1 cellular context compared by ENCODE assay signal in the genomic region with DNA sequence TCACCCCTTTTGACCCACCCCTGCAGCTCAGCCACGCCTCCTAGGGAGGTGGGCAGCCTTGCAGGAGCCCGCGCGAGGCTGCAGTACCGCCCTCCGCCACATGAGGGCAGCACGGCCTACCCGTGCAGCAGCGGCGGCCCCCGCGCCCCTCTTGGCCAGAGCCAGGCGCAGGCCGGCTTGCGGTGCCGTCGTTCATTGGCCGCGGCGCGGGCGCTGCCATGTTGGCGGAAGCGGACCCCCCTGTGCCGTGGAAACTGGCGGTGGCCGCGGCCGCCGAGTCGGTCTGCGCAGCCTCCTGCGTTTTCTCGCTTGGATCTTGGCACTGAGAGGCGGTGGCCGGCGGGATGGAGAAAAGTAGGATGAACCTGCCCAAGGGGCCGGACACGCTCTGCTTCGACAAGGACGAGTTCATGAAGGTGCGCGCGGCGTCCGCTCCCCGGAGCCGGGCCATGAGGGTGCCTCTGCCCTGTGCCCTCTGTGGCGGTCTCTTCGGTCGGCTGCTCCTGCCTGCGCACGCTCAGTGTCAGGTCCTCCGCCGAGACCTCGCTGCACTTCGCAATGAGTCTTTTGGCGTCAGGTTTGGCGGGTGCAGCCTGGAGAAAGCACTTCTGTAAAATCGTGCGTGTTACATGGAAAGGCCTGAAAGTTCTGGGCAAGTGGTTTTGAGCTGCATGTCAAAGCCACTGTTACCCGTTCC.
A peak's percentile ranks its signal among the peaks of the same experiment; 100 is the strongest.
TF ChIP-seq lines count a peak whose summit lies in the region.

Gene COG2 (plus strand): TSS at position 219 of the 697 bp plus-strand sequence. CDS start 126 bp downstream, at position 345.

TF ChIP-seq in HepG2, 621 proteins besides CTCF, POLR2A, EP300 and RAD21 (continued from another document and continues in another):
- no peak for TF ChIP-seq NONO (IDR thresholded peaks at IDR 0.05)
- peak; percentile 99 for TF ChIP-seq NONO (CRISPR knock-in tag; conservative IDR thresholded peaks at IDR 0.05)
- peak; percentile 47 for TF ChIP-seq ZNF18 (CRISPR knock-in tag; IDR thresholded peaks at IDR 0.05; ENCODE audit: insufficient replicate concordance)
- no peak for TF ChIP-seq ZUFSP (CRISPR knock-in tag; IDR thresholded peaks at IDR 0.05; ENCODE audit: borderline replicate concordance)
- TF ChIP-seq ZSCAN31 (CRISPR knock-in tag; IDR thresholded peaks at IDR 0.05; ENCODE audit: low read depth), result peak; percentile 94
- no peak for TF ChIP-seq FOXP1 (IDR thresholded peaks at IDR 0.05)
- TF ChIP-seq FOXP1 (CRISPR knock-in tag; IDR thresholded peaks at IDR 0.05), result no peak
- peak; percentile 71; the same call in 1 of the 2 replicates for TF ChIP-seq ZNF746 (CRISPR knock-in tag; IDR thresholded peaks at IDR 0.05)
- TF ChIP-seq, protein P1, sequence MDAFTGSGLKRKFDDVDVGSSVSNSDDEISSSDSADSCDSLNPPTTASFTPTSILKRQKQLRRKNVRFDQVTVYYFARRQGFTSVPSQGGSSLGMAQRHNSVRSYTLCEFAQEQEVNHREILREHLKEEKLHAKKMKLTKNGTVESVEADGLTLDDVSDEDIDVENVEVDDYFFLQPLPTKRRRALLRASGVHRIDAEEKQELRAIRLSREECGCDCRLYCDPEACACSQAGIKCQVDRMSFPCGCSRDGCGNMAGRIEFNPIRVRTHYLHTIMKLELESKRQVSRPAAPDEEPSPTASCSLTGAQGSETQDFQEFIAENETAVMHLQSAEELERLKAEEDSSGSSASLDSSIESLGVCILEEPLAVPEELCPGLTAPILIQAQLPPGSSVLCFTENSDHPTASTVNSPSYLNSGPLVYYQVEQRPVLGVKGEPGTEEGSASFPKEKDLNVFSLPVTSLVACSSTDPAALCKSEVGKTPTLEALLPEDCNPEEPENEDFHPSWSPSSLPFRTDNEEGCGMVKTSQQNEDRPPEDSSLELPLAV (CRISPR knock-in tag; conservative IDR thresholded peaks at IDR 0.05; ENCODE audit: low read depth), result no peak
- peak; percentile 87 for TF ChIP-seq ZNF563 (CRISPR knock-in tag; IDR thresholded peaks at IDR 0.05)
- TF ChIP-seq NFRKB (IDR thresholded peaks at IDR 0.05), result no peak
- no peak for TF ChIP-seq KDM4B (CRISPR knock-in tag; IDR thresholded peaks at IDR 0.05)
- TF ChIP-seq ZNF274 (CRISPR knock-in tag; IDR thresholded peaks at IDR 0.05), result peak; percentile 85
- TF ChIP-seq THYN1 (CRISPR knock-in tag; IDR thresholded peaks at IDR 0.05; ENCODE audit: borderline replicate concordance, low read depth), result no peak
- no peak for TF ChIP-seq SIN3B (IDR thresholded peaks at IDR 0.05; ENCODE audit: low read length)
- TF ChIP-seq NR1H2 (CRISPR knock-in tag; IDR thresholded peaks at IDR 0.05; ENCODE audit: borderline replicate concordance, low read depth), result no peak
- TF ChIP-seq KLF16 (CRISPR knock-in tag; IDR thresholded peaks at IDR 0.05), result peak in 1 of 2 experiments; percentile 96; a peak in 2 of 4 replicates
- peak; percentile 84 for TF ChIP-seq ZNF331 (CRISPR knock-in tag; IDR thresholded peaks at IDR 0.05)
- TF ChIP-seq ZNF644 (CRISPR knock-in tag; IDR thresholded peaks at IDR 0.05; ENCODE audit: low read depth), result peak; percentile 62
- no peak for TF ChIP-seq JDP2 (CRISPR knock-in tag; IDR thresholded peaks at IDR 0.05; ENCODE audit: borderline replicate concordance)
- TF ChIP-seq, protein P2, sequence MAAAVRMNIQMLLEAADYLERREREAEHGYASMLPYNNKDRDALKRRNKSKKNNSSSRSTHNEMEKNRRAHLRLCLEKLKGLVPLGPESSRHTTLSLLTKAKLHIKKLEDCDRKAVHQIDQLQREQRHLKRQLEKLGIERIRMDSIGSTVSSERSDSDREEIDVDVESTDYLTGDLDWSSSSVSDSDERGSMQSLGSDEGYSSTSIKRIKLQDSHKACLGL (CRISPR knock-in tag; IDR thresholded peaks at IDR 0.05), result peak; percentile 98
- no peak for TF ChIP-seq POLR2AphosphoS2 (IDR thresholded peaks at IDR 0.05; ENCODE audit: low read depth, low read length)
- TF ChIP-seq ZNF547 (CRISPR knock-in tag; IDR thresholded peaks at IDR 0.05), result peak; percentile 87
- peak; percentile 94 for TF ChIP-seq YEATS4 (CRISPR knock-in tag; IDR thresholded peaks at IDR 0.05; ENCODE audit: borderline replicate concordance)
- TF ChIP-seq CENPBD1 (CRISPR knock-in tag; IDR thresholded peaks at IDR 0.05; ENCODE audit: borderline replicate concordance, low read depth), result peak; percentile 81; the same call in 1 of the 2 replicates
- no peak for TF ChIP-seq CEBPB (IDR thresholded peaks at IDR 0.05; ENCODE audit: borderline replicate concordance, low read depth, low read length)
- TF ChIP-seq, protein P3, sequence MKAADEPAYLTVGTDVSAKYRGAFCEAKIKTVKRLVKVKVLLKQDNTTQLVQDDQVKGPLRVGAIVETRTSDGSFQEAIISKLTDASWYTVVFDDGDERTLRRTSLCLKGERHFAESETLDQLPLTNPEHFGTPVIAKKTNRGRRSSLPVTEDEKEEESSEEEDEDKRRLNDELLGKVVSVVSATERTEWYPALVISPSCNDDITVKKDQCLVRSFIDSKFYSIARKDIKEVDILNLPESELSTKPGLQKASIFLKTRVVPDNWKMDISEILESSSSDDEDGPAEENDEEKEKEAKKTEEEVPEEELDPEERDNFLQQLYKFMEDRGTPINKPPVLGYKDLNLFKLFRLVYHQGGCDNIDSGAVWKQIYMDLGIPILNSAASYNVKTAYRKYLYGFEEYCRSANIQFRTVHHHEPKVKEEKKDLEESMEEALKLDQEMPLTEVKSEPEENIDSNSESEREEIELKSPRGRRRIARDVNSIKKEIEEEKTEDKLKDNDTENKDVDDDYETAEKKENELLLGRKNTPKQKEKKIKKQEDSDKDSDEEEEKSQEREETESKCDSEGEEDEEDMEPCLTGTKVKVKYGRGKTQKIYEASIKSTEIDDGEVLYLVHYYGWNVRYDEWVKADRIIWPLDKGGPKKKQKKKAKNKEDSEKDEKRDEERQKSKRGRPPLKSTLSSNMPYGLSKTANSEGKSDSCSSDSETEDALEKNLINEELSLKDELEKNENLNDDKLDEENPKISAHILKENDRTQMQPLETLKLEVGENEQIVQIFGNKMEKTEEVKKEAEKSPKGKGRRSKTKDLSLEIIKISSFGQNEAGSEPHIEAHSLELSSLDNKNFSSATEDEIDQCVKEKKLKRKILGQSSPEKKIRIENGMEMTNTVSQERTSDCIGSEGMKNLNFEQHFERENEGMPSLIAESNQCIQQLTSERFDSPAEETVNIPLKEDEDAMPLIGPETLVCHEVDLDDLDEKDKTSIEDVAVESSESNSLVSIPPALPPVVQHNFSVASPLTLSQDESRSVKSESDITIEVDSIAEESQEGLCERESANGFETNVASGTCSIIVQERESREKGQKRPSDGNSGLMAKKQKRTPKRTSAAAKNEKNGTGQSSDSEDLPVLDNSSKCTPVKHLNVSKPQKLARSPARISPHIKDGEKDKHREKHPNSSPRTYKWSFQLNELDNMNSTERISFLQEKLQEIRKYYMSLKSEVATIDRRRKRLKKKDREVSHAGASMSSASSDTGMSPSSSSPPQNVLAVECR (CRISPR knock-in tag; IDR thresholded peaks at IDR 0.05; ENCODE audit: borderline replicate concordance), result peak; percentile 98
- no peak for TF ChIP-seq TCF7 (IDR thresholded peaks at IDR 0.05; ENCODE audit: low read depth)
- peak; percentile 58; the same call in 1 of the 2 replicates for TF ChIP-seq GFI1 (CRISPR knock-in tag; IDR thresholded peaks at IDR 0.05; ENCODE audit: borderline replicate concordance)
- peak; percentile 77; the same call in 1 of the 2 replicates for TF ChIP-seq SMAD1 (CRISPR knock-in tag; IDR thresholded peaks at IDR 0.05; ENCODE audit: borderline replicate concordance, low read depth)
- peak; percentile 74; the same call in 1 of the 2 replicates for TF ChIP-seq ZNF263 (CRISPR knock-in tag; IDR thresholded peaks at IDR 0.05)
- peak; percentile 94; the same call in 1 of the 2 replicates for TF ChIP-seq ZNF567 (CRISPR knock-in tag; IDR thresholded peaks at IDR 0.05; ENCODE audit: borderline replicate concordance)
- peak; percentile 87 for TF ChIP-seq MED1 (CRISPR knock-in tag; IDR thresholded peaks at IDR 0.05)
- peak; percentile 96 for TF ChIP-seq MXD4 (CRISPR knock-in tag; IDR thresholded peaks at IDR 0.05)
- TF ChIP-seq ZNF205 (CRISPR knock-in tag; IDR thresholded peaks at IDR 0.05), result peak; percentile 52; the same call in 1 of the 2 replicates
- TF ChIP-seq, protein P4, sequence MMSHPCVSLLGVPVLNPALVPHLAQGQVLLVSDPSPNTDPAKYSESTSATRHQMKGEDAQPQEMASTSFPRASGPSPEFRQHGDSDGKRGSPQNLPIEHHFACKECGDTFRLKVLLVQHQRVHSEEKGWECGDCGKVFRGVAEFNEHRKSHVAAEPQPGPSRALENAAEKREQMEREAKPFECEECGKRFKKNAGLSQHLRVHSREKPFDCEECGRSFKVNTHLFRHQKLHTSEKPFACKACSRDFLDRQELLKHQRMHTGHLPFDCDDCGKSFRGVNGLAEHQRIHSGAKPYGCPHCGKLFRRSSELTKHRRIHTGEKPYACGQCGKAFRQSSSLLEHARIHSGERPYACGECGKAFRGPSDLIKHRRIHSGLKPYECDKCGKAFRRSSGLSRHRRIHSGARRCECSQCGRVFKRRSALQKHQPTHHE (CRISPR knock-in tag; IDR thresholded peaks at IDR 0.05; ENCODE audit: borderline replicate concordance), result peak; percentile 97
- no peak for TF ChIP-seq GATA4 (IDR thresholded peaks at IDR 0.05; ENCODE audit: borderline replicate concordance, low read depth)
- peak; percentile 85 for TF ChIP-seq ZNF160 (CRISPR knock-in tag; IDR thresholded peaks at IDR 0.05)
- peak; percentile 58; the same call in 1 of the 2 replicates for TF ChIP-seq MEF2D (CRISPR knock-in tag; IDR thresholded peaks at IDR 0.05)
- TF ChIP-seq HNF4G (IDR thresholded peaks at IDR 0.05; ENCODE audit: borderline replicate concordance, low read depth, low read length), result no peak
- peak; percentile 80; the same call in 1 of the 2 replicates for TF ChIP-seq HNF4G (CRISPR knock-in tag; IDR thresholded peaks at IDR 0.05; ENCODE audit: borderline replicate concordance, low read depth)
- no peak for TF ChIP-seq PLSCR1 (CRISPR knock-in tag; IDR thresholded peaks at IDR 0.05; ENCODE audit: borderline replicate concordance)
- no peak for TF ChIP-seq ZNF549 (CRISPR knock-in tag; IDR thresholded peaks at IDR 0.05)
- TF ChIP-seq ZNF652 (CRISPR knock-in tag; IDR thresholded peaks at IDR 0.05; ENCODE audit: borderline replicate concordance, low read depth), result peak; percentile 28; the same call in 1 of the 2 replicates
- TF ChIP-seq AKAP8 (CRISPR knock-in tag; IDR thresholded peaks at IDR 0.05), result 0 out of 2 replicates have a peak, but pooled peaks have one; percentile 67
- TF ChIP-seq, protein P5, sequence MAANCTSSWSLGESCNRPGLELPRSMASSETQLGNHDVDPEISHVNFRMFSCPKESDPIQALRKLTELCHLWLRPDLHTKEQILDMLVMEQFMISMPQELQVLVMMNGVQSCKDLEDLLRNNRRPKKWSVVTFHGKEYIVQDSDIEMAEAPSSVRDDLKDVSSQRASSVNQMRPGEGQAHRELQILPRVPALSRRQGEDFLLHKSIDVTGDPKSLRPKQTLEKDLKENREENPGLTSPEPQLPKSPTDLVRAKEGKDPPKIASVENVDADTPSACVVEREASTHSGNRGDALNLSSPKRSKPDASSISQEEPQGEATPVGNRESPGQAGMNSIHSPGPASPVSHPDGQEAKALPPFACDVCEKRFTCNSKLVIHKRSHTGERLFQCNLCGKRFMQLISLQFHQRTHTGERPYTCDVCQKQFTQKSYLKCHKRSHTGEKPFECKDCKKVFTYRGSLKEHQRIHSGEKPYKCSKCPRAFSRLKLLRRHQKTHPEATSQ (CRISPR knock-in tag; IDR thresholded peaks at IDR 0.05; ENCODE audit: borderline replicate concordance), result no peak
